ENCODE assay signal across 11 cellular contexts in genomic region chr6:151497935-151498726, GRCh38.
DNase-seq lines count a peak whose midpoint lies in the region; ATAC-seq and TF ChIP-seq lines count a peak whose summit lies in the region.
"Had no signal": no experiment of that assay in that cellular context is flagged by ENCODE, and none has a peak within 500 bp of the region (broad histone marks: within the 10 kb centered on the region; RNA-seq: fewer than 3 reads in every experiment).

No MANE protein-coding gene starts in this region.

- no peak for TF ChIP-seq POLR2A in erythroblast (IDR thresholded peaks at IDR 0.05; ENCODE audit: low read length)

- H3K4me1 ChIP-seq in adipocyte (ENCODE audit: control insufficient read depth, insufficient read depth, low read length) (peaks cover 23% of the 10 kb centered on the region), tibial artery (peaks cover 0 to 17% (median 10%) of the 10 kb centered on the region in 4 donors)
- H3K4me1 ChIP-seq: gastrocnemius medialis had no signal

- H3K9me3 ChIP-seq in adipocyte (ENCODE audit: control insufficient read depth, low read length) (no peaks in the 10 kb centered on the region), tibial artery (no peaks in the 10 kb centered on the region)
- H3K9me3 ChIP-seq: gastrocnemius medialis had no signal

- H3K36me3 ChIP-seq in adipocyte (ENCODE audit: control insufficient read depth, insufficient read depth, low read length, severe bottlenecking) (no peaks in the 10 kb centered on the region), tibial artery (no peaks in the 10 kb centered on the region)
- H3K36me3 ChIP-seq: gastrocnemius medialis had no signal

- no peak for TF ChIP-seq CTCF in tibial artery (IDR thresholded peaks at IDR 0.05)

- DNase-seq in CD1c-positive myeloid dendritic cell (ENCODE audit: extremely low spot score) (peak; percentile 82), adipocyte (ENCODE audit: low read depth) (peak; percentile 70), erythroblast (lab: John Stamatoyannopoulos, UW) (no peak), tibial artery (no peak), NCI-H2029 treated with DMSO at 0.1 percent for 48 hours (lab: John Stamatoyannopoulos, UW) (no peak)
- DNase-seq in central memory CD4-positive, alpha-beta T cell = no peak
- DNase-seq: activated naive CD4-positive, alpha-beta T cell treated with anti-CD3 and anti-CD28 coated beads, Interleukin-2, amount 50 U/mL, for 16 hours; gastrocnemius medialis; NCI-H2081 had no signal

- no peak overlapping the region for H3K4me3 ChIP-seq in adipocyte (ENCODE audit: low read length)
- no peak overlapping the region for H3K4me3 ChIP-seq in tibial artery
- H3K4me3 ChIP-seq: gastrocnemius medialis had no signal

- intact Hi-C loops in tibial artery (cut with DNase I; ENCODE audit: low total_unique reads) = no loop called here

- no peak overlapping the region for H3K9ac ChIP-seq in adipocyte (ENCODE audit: low read length)

- ATAC-seq in GM21367 (IDR thresholded peaks at IDR 0.05; ENCODE audit: unreplicated experiment) (peak; percentile 71), HG03196 (IDR thresholded peaks at IDR 0.05; ENCODE audit: unreplicated experiment) (peak; percentile 77)
- ATAC-seq: gastrocnemius medialis had no signal

- H3K27me3 ChIP-seq in adipocyte (replicated peaks; ENCODE audit: control insufficient read depth, insufficient read depth, low read length) (no peaks in the 10 kb centered on the region), tibial artery (no peaks in the 10 kb centered on the region)

- H3K27ac ChIP-seq in tibial artery = no peak overlapping the region
- H3K27ac ChIP-seq: gastrocnemius medialis had no signal

Comparison
In these comparisons a context has a peak if more than half of its experiments do, and no peak if none do; other contexts are left out.
1. DNase-seq: peak in CD1c-positive myeloid dendritic cell (single experiment) and adipocyte (single experiment); none in erythroblast (0 of 2), tibial artery (0 of 2), NCI-H2029 treated with DMSO at 0.1 percent for 48 hours (single experiment) and central memory CD4-positive, alpha-beta T cell (single experiment).